ENCODE assay signal across 7 cellular contexts in the genomic region with DNA sequence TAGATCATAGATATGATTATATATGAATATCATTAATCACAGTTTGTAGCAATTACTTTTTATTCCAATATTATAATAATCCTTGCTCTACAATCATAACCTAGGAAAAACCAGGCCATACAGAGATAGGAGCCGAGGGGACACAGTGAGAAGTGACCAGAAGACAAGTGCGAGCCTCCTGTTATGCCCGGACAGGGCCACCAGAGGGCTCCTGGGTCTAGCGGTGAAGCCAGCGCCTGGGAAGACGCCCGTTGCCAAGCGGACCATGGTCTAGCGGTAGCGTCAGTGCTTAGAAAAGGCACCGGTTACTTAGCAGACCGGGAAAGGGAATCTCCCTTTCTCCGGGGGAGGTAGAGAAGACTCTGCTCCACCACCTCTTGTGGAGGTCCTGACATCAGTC. TPM values are rescaled to one million over a fixed set of nuclear protein-coding genes. Genes with fewer than 3 reads are reported as not detected.
DNase-seq lines count a peak whose midpoint lies in the region; ATAC-seq and TF ChIP-seq lines count a peak whose summit lies in the region.
"Not testable (repeated sequence)": the region's sequence is repeated elsewhere in the genome, so short reads cannot be mapped to it uniquely, and the experiment has no call there.

No MANE protein-coding gene starts in this region.

- H3K27me3 Mint-ChIP-seq in activated T-cell treated with anti-CD3 and anti-CD28 coated beads, Interleukin-2, amount 50 U/mL, for 24 hours; chondrocyte (ENCODE audit: low read depth): not testable (repeated sequence)

- peak; percentile 49; the same call in 1 of the 2 replicates for TF ChIP-seq RAD21 in Ishikawa (IDR thresholded peaks at IDR 0.05; ENCODE audit: low read depth)

- H3K27me3 ChIP-seq in spleen (replicated peaks in 1 of 7): not testable (repeated sequence)

- TF ChIP-seq CTCF in chondrocyte (IDR thresholded peaks at IDR 0.05) (peak; percentile 36), spleen (IDR thresholded peaks at IDR 0.05 in 8 of 11, conservative IDR thresholded peaks at IDR 0.05 in 3 of 11) (peak in 7 of 11 experiments; percentile 6 to 58 (median 42))

- 30 to 52% (median 35%) methylated on average over 11 to 13 of the region's 13 CpGs for WGBS in spleen, 5 donors

- H3K4me1 Mint-ChIP-seq in activated T-cell treated with anti-CD3 and anti-CD28 coated beads, Interleukin-2, amount 50 U/mL, for 24 hours (ENCODE audit: low read depth); chondrocyte (ENCODE audit: low read depth): not testable (repeated sequence)

- TF ChIP-seq EP300 in Ishikawa (IDR thresholded peaks at IDR 0.05; ENCODE audit: borderline replicate concordance): not testable (repeated sequence)

- H3K9me3 ChIP-seq in spleen: peaks cover 0 to 89% (median 46%) of the 10 kb centered on the region in 8 donors

- not testable (repeated sequence) for TF ChIP-seq POLR2A in spleen (IDR thresholded peaks at IDR 0.05)

- DNase-seq in EL: peak; percentile 13
- peak; percentile 82 for DNase-seq in RKO (ENCODE audit: low spot score)
- peak; percentile 56 for DNase-seq in activated T-cell treated with anti-CD3 and anti-CD28 coated beads, Interleukin-2, amount 50 U/mL, for 24 hours
- not testable (repeated sequence) for DNase-seq in chondrocyte (ENCODE audit: low spot score); spleen
- DNase-seq in left cardiac atrium: peak; percentile 39

- not testable (repeated sequence) for H3K36me3 Mint-ChIP-seq in activated T-cell treated with anti-CD3 and anti-CD28 coated beads, Interleukin-2, amount 50 U/mL, for 24 hours (ENCODE audit: low read depth); chondrocyte (ENCODE audit: low read depth)

- peaks cover 49% of the 10 kb centered on the region for H3K9me3 Mint-ChIP-seq in activated T-cell treated with anti-CD3 and anti-CD28 coated beads, Interleukin-2, amount 50 U/mL, for 24 hours
- H3K9me3 Mint-ChIP-seq in chondrocyte (ENCODE audit: low read depth): peaks cover 36% of the 10 kb centered on the region

- not testable (repeated sequence) for ATAC-seq in left cardiac atrium

- not testable (repeated sequence) for H3K4me1 ChIP-seq in spleen

- intact Hi-C loops in left cardiac atrium (cut with DNase I); spleen (cut with DNase I; ENCODE audit: low total_unique reads): not testable (repeated sequence)

- H3K27ac Mint-ChIP-seq in activated T-cell treated with anti-CD3 and anti-CD28 coated beads, Interleukin-2, amount 50 U/mL, for 24 hours; chondrocyte (ENCODE audit: unreplicated experiment): not testable (repeated sequence)

- H3K4me3 Mint-ChIP-seq in activated T-cell treated with anti-CD3 and anti-CD28 coated beads, Interleukin-2, amount 50 U/mL, for 24 hours; chondrocyte (ENCODE audit: unreplicated experiment): not testable (repeated sequence)

- H3K36me3 ChIP-seq in spleen: not testable (repeated sequence)

- H3K27ac ChIP-seq in spleen: not testable (repeated sequence)

- not testable (repeated sequence) for H3K4me3 ChIP-seq in spleen

RNA-seq across cellular contexts. Expression of a gene that starts 9.3 kb away (rescaled TPM):
- total RNA-seq in chondrocyte (8.0 to 10.0 TPM (median 9.6 TPM) in 3 replicates), left cardiac atrium (1 to 10 TPM; 5.0 to 6.1 TPM), spleen (10 to 100 TPM; 13.2 to 28.7 (median 20.6) TPM)
- 1 to 10 TPM; 4.0 to 6.1 (median 5.6) TPM for polyA plus RNA-seq in spleen

RNA-seq across cellular contexts. Expression of a gene that starts 20.8 kb away (rescaled TPM):
- 17.1 to 26.3 TPM (median 18.1 TPM) in 3 replicates for total RNA-seq in chondrocyte
- total RNA-seq in left cardiac atrium: 10 to 100 TPM; 12.4 to 14.0 TPM
- total RNA-seq in spleen: 10 to 100 TPM; 11.0 to 18.9 (median 12.5) TPM
- polyA plus RNA-seq in spleen: 1 to 10 TPM; 1.6 to 3.3 (median 1.9) TPM
